Comparison of ENCODE assay signal across 30 cellular contexts in genomic region chr4:8763966-8764901, GRCh38.
DNase-seq lines count a peak whose midpoint lies in the region; ATAC-seq, FAIRE-seq and TF ChIP-seq lines count a peak whose summit lies in the region.
"Had no signal": no experiment of that assay in that cellular context is flagged by ENCODE, and none has a peak within 500 bp of the region (broad histone marks: within the 10 kb centered on the region; RNA-seq: fewer than 3 reads in every experiment).

No MANE protein-coding gene starts in this region.

- no peak overlapping the region for H3K4me3 Mint-ChIP-seq in CD14-positive monocyte
- H3K4me3 Mint-ChIP-seq in chondrocyte (ENCODE audit: unreplicated experiment) = no peak overlapping the region
- H3K4me3 Mint-ChIP-seq: memory B cell; stimulated activated effector memory CD8-positive, alpha-beta T cell treated with anti-CD3 and anti-CD28 coated beads, Interleukin-12 subunit alpha, Interleukin-12 subunit beta, amount 100 ng/mL, for 72 hours; T-cell; type B pancreatic cell had no signal

- no peaks in the 10 kb centered on the region for H3K36me3 ChIP-seq in kidney (ENCODE audit: control insufficient read depth in 1 of 2, insufficient read depth in 2 of 2, low read length in 2 of 2)
- H3K36me3 ChIP-seq: adrenal gland; BLaER1 treated with 17β-estradiol and CSF1 and Interleukin-3, amounts not matched to agents 10 nM and 100 nM; SJSA1; WERI-Rb-1 had no signal

- no peak for ATAC-seq in GM19035 (IDR thresholded peaks at IDR 0.05; ENCODE audit: unreplicated experiment)
- ATAC-seq: body of pancreas, K562, sciatic nerve, T-cell had no signal

- TF ChIP-seq CTCF in CD14-positive monocyte (IDR thresholded peaks at IDR 0.05) (no peak), chondrocyte (IDR thresholded peaks at IDR 0.05) (no peak), kidney (IDR thresholded peaks at IDR 0.05; ENCODE audit: borderline replicate concordance, extremely low read depth, insufficient read depth) (no peak)

- DNase-seq in CD14-positive monocyte (ENCODE audit: low spot score) = peak; percentile 42
- peak; percentile 81 for DNase-seq in chondrocyte (ENCODE audit: low spot score)
- DNase-seq in kidney = peak; percentile 56
- peak; percentile 52 for DNase-seq in posterior vena cava (ENCODE audit: low spot score)
- no peak for DNase-seq in NCI-H2196 (lab: John Stamatoyannopoulos, UW; ENCODE audit: unreplicated experiment)
- DNase-seq in DMS79 (lab: John Stamatoyannopoulos, UW) = no peak
- DNase-seq: activated CD4-positive, alpha-beta T cell treated with anti-CD3 and anti-CD28 coated beads for 48 hours; activated gamma-delta T cell; activated T-cell treated with anti-CD3 and anti-CD28 coated beads, Interleukin-2, amount 50 U/mL, for 1 hour; adrenal gland; cerebellar nuclear complex; DMS53; foreskin melanocyte; GM23248; NCI-H1092; NCI-H187; NCI-H510A treated with DMSO at 0.1 percent for 48 hours; WERI-Rb-1 had no signal

- H3K36me3 Mint-ChIP-seq in CD14-positive monocyte (no peaks in the 10 kb centered on the region), chondrocyte (ENCODE audit: low read depth) (no peaks in the 10 kb centered on the region)
- H3K36me3 Mint-ChIP-seq: memory B cell; stimulated activated effector memory CD8-positive, alpha-beta T cell treated with anti-CD3 and anti-CD28 coated beads, Interleukin-12 subunit alpha, Interleukin-12 subunit beta, amount 100 ng/mL, for 72 hours; T-cell; type B pancreatic cell had no signal

- H3K9me3 Mint-ChIP-seq in CD14-positive monocyte (no peaks in the 10 kb centered on the region), chondrocyte (ENCODE audit: low read depth) (no peaks in the 10 kb centered on the region)
- H3K9me3 Mint-ChIP-seq: memory B cell, T-cell, type B pancreatic cell had no signal

- no peak overlapping the region for H3K4me3 ChIP-seq in kidney (ENCODE audit: low read length in 2 of 2)
- H3K4me3 ChIP-seq: adrenal gland; BLaER1 treated with 17β-estradiol and CSF1 and Interleukin-3, amounts not matched to agents 10 nM and 100 nM; body of pancreas; GM23248; K562; SJSA1 had no signal

- H3K4me1 Mint-ChIP-seq in CD14-positive monocyte (no peaks in the 10 kb centered on the region), chondrocyte (ENCODE audit: low read depth) (no peaks in the 10 kb centered on the region)
- H3K4me1 Mint-ChIP-seq: memory B cell; stimulated activated effector memory CD8-positive, alpha-beta T cell treated with anti-CD3 and anti-CD28 coated beads, Interleukin-12 subunit alpha, Interleukin-12 subunit beta, amount 100 ng/mL, for 72 hours; T-cell had no signal

- no peaks in the 10 kb centered on the region for H3K4me1 ChIP-seq in kidney (ENCODE audit: control insufficient read depth in 1 of 2, insufficient read depth in 1 of 2, low read depth in 1 of 2, low read length in 2 of 2)
- H3K4me1 ChIP-seq: adrenal gland, body of pancreas, SJSA1 had no signal

- no peak overlapping the region for H3K27ac Mint-ChIP-seq in CD14-positive monocyte
- no peak overlapping the region for H3K27ac Mint-ChIP-seq in chondrocyte (ENCODE audit: unreplicated experiment)
- H3K27ac Mint-ChIP-seq: memory B cell; stimulated activated effector memory CD8-positive, alpha-beta T cell treated with anti-CD3 and anti-CD28 coated beads, Interleukin-12 subunit alpha, Interleukin-12 subunit beta, amount 100 ng/mL, for 72 hours; T-cell; type B pancreatic cell had no signal

- H3K9me3 ChIP-seq in kidney (ENCODE audit: control insufficient read depth in 1 of 2, low read length in 2 of 2) = no peaks in the 10 kb centered on the region
- H3K9me3 ChIP-seq: adrenal gland; BLaER1 treated with 17β-estradiol and CSF1 and Interleukin-3, amounts not matched to agents 10 nM and 100 nM; body of pancreas; SJSA1 had no signal

- H3K9ac ChIP-seq in kidney (ENCODE audit: low read length in 2 of 2) = no peak overlapping the region
- H3K9ac ChIP-seq: BLaER1 treated with 17β-estradiol and CSF1 and Interleukin-3, amounts not matched to agents 10 nM and 100 nM; GM23248 had no signal

- FAIRE-seq in kidney (lab: Jason Lieb, UNC) = no peak
- FAIRE-seq: G401.6, HTR-8/SVneo, K562 had no signal

- peaks cover 0 to 6% (median 4%) of the 10 kb centered on the region in 3 donors for H3K27me3 Mint-ChIP-seq in CD14-positive monocyte (ENCODE audit: low read depth in 3 of 3)
- H3K27me3 Mint-ChIP-seq in chondrocyte (ENCODE audit: low read depth) = peaks cover 37% of the 10 kb centered on the region

- intact Hi-C loops in CD14-positive monocyte (cut with micrococcal nuclease) = no loop called here
- intact Hi-C loops in kidney (cut with DNase I) = no loop called here
- intact Hi-C loops in posterior vena cava (cut with DNase I) = no loop called here

- H3K27ac ChIP-seq in kidney (ENCODE audit: low read depth in 2 of 2, low read length in 2 of 2) = no peak overlapping the region
- H3K27ac ChIP-seq: adrenal gland; BLaER1 treated with 17β-estradiol and CSF1 and Interleukin-3, amounts not matched to agents 10 nM and 100 nM; body of pancreas; GM23248; SJSA1; WERI-Rb-1 had no signal

Comparison
In these comparisons a context has a peak if more than half of its experiments do, and no peak if none do; other contexts are left out.
1. DNase-seq: peak in CD14-positive monocyte (single experiment), chondrocyte (single experiment), kidney (single experiment) and posterior vena cava (single experiment); none in NCI-H2196 (single experiment) and DMS79 (single experiment).